In the genomic region with DNA sequence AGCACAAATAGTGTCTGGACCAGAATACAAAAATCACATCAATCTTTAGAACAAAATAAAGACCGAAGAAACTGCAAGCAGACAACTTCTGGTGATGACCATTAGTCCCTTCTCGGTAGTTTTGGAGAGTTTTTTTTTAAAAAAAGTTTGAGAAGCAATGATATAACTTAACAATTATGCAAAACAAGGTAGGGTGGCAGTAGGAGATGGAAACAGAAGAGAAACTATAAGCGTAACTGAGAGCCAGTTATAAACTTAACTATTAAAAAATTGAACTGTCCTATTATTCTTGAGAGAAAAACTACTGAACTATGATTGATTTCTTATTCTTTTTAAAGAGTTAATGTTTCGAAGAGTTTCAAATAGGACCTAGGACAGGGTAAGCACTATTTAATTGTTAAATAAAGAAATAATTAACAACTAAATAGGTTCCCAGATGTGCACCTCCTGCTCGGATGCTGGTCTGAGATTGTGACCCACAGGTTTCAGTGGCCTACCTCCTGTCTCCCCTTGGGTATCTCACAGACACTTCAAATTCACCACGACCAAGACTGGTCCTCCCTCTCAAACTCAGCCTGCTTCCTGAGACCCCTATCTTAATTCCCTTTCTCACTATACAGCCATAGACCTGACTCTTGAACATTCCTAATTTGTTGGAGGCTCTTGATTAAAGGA, we compare ENCODE assay signal across 18 cellular contexts.
DNase-seq lines count a peak whose midpoint lies in the region; ATAC-seq lines count a peak whose summit lies in the region.
"Had no signal": no experiment of that assay in that cellular context is flagged by ENCODE, and none has a peak within 500 bp of the region (broad histone marks: within the 10 kb centered on the region; RNA-seq: fewer than 3 reads in every experiment).

No MANE protein-coding gene starts in this region.

- peak overlapping the region; percentile 43 for H3K4me3 Mint-ChIP-seq in activated naive CD4-positive, alpha-beta T cell treated with anti-CD3 and anti-CD28 coated beads, Interleukin-2, amount 50 U/mL, for 24 hours
- peak overlapping the region in 2 of 3 donors; percentile 1 to 37 for H3K4me3 Mint-ChIP-seq in T-cell
- H3K4me3 Mint-ChIP-seq in stimulated activated naive CD8-positive, alpha-beta T cell treated with anti-CD3 and anti-CD28 coated beads, Interleukin-15, amount 100 ng/mL, for 72 hours: peak overlapping the region; percentile 25 to 44
- H3K4me3 Mint-ChIP-seq: B cell had no signal

- ATAC-seq in GM18907 (IDR thresholded peaks at IDR 0.05; ENCODE audit: unreplicated experiment) (peak; percentile 71), T-cell (replicated peaks in 1 of 4) (no peak)
- peak; percentile 49 for ATAC-seq in stimulated activated naive CD8-positive, alpha-beta T cell treated with anti-CD3 and anti-CD28 coated beads, Interleukin-15, amount 100 ng/mL, for 72 hours
- ATAC-seq: HepG2, Panc1, SK-N-SH treated with all-trans-retinoic acid at 6 μM for 48 hours had no signal

- H3K27me3 Mint-ChIP-seq in activated naive CD4-positive, alpha-beta T cell treated with anti-CD3 and anti-CD28 coated beads, Interleukin-2, amount 50 U/mL, for 24 hours: no peaks in the 10 kb centered on the region
- H3K27me3 Mint-ChIP-seq in T-cell: no peaks in the 10 kb centered on the region
- no peaks in the 10 kb centered on the region for H3K27me3 Mint-ChIP-seq in stimulated activated naive CD8-positive, alpha-beta T cell treated with anti-CD3 and anti-CD28 coated beads, Interleukin-15, amount 100 ng/mL, for 72 hours
- H3K27me3 Mint-ChIP-seq: B cell had no signal

- no peaks in the 10 kb centered on the region for H3K9me3 Mint-ChIP-seq in activated naive CD4-positive, alpha-beta T cell treated with anti-CD3 and anti-CD28 coated beads, Interleukin-2, amount 50 U/mL, for 24 hours
- H3K9me3 Mint-ChIP-seq in T-cell: no peaks in the 10 kb centered on the region
- no peaks in the 10 kb centered on the region for H3K9me3 Mint-ChIP-seq in stimulated activated naive CD8-positive, alpha-beta T cell treated with anti-CD3 and anti-CD28 coated beads, Interleukin-15, amount 100 ng/mL, for 72 hours

- H3K4me1 Mint-ChIP-seq in activated naive CD4-positive, alpha-beta T cell treated with anti-CD3 and anti-CD28 coated beads, Interleukin-2, amount 50 U/mL, for 24 hours: peaks cover 86% of the 10 kb centered on the region
- peaks cover 75 to 82% (median 78%) of the 10 kb centered on the region in 3 donors for H3K4me1 Mint-ChIP-seq in T-cell
- H3K4me1 Mint-ChIP-seq in stimulated activated naive CD8-positive, alpha-beta T cell treated with anti-CD3 and anti-CD28 coated beads, Interleukin-15, amount 100 ng/mL, for 72 hours: peaks cover 85% of the 10 kb centered on the region
- H3K4me1 Mint-ChIP-seq: B cell had no signal

- H3K36me3 Mint-ChIP-seq in activated naive CD4-positive, alpha-beta T cell treated with anti-CD3 and anti-CD28 coated beads, Interleukin-2, amount 50 U/mL, for 24 hours: peaks cover 33% of the 10 kb centered on the region
- peaks cover 42% of the 10 kb centered on the region for H3K36me3 Mint-ChIP-seq in T-cell

- POLR2A ChIA-PET in T-cell (lab: Charles Lee): interaction anchor here in 1 of 2 donors (0.6 kb wide), 2 partner anchors 9 to 17 kb away, joined by 3 to 6 read pairs; no protein-coding TSS in a partner anchor

- CTCF ChIA-PET in T-cell (lab: Charles Lee): interaction anchor here (0.6 to 1.0 kb wide), 3 partner anchors 7 to 14 kb away, joined by 3 to 5 read pairs (median 3); no protein-coding TSS in a partner anchor

- peak overlapping the region; percentile 91 for H3K27ac Mint-ChIP-seq in activated naive CD4-positive, alpha-beta T cell treated with anti-CD3 and anti-CD28 coated beads, Interleukin-2, amount 50 U/mL, for 24 hours
- H3K27ac Mint-ChIP-seq in T-cell: peak overlapping the region; percentile 76 to 77
- H3K27ac Mint-ChIP-seq in stimulated activated naive CD8-positive, alpha-beta T cell treated with anti-CD3 and anti-CD28 coated beads, Interleukin-15, amount 100 ng/mL, for 72 hours: peak overlapping the region; percentile 22 to 86
- H3K27ac Mint-ChIP-seq: B cell had no signal

- DNase-seq in activated naive CD4-positive, alpha-beta T cell (lab: John Stamatoyannopoulos, UW): no peak
- no peak for DNase-seq in T-cell
- no peak for DNase-seq in stimulated activated naive CD8-positive, alpha-beta T cell treated with anti-CD3 and anti-CD28 coated beads, Interleukin-15, amount 100 ng/mL, for 72 hours
- no peak for DNase-seq in EL
- DNase-seq in DMS53 treated with DMSO at 0.1 percent for 48 hours (lab: John Stamatoyannopoulos, UW; ENCODE audit: unreplicated experiment): no peak
- DNase-seq: GOT3, MG63, NCI-H1105 treated with DMSO at 0.1 percent for 48 hours, NCI-H187, NCI-H446 treated with DMSO at 0.1 percent for 48 hours, NCI-H774, Right ventricle myocardium superior had no signal

Comparison
In these comparisons a context has a peak if more than half of its experiments do, and no peak if none do; other contexts are left out.
1. ATAC-seq: peak in GM18907 (single experiment) and stimulated activated naive CD8-positive, alpha-beta T cell treated with anti-CD3 and anti-CD28 coated beads, Interleukin-15, amount 100 ng/mL, for 72 hours (single experiment); none in T-cell (0 of 4).
2. Peak in every context shown above with its lines, with median percentiles within 50 percentile points of each other: H3K27ac Mint-ChIP-seq and H3K4me3 Mint-ChIP-seq.